Comparison of ENCODE assay signal across 15 cellular contexts in genomic region chr9:134488251-134488900, GRCh38.
DNase-seq lines count a peak whose midpoint lies in the region; ATAC-seq and TF ChIP-seq lines count a peak whose summit lies in the region.
"Had no signal": no experiment of that assay in that cellular context is flagged by ENCODE, and none has a peak within 500 bp of the region (broad histone marks: within the 10 kb centered on the region; RNA-seq: fewer than 3 reads in every experiment).

No MANE protein-coding gene starts in this region.

- H2AFZ ChIP-seq in IMR-90 (replicated peaks; ENCODE audit: low read length, poor library complexity) = peak overlapping the region; percentile 59

- no peak overlapping the region for H4K8ac ChIP-seq in IMR-90 (ENCODE audit: low read depth in 2 of 2, low read length in 2 of 2)

- POLR2A ChIA-PET in BJ (lab: Charles Lee) (interaction anchor here (0.6 to 0.7 kb wide), 2 partner anchors 8 to 183 kb away, joined by 3 to 6 read pairs; no protein-coding TSS in a partner anchor), IMR-90 (lab: Charles Lee; ENCODE audit: unreplicated experiment) (no interaction called here)

- no peaks in the 10 kb centered on the region for H3K27me3 Mint-ChIP-seq in neural crest cell (ENCODE audit: low read depth)
- no peaks in the 10 kb centered on the region for H3K27me3 Mint-ChIP-seq in activated T-helper 1 cell treated with anti-CD3 and anti-CD28 coated beads, Interleukin-12 subunit alpha, Interleukin-12 subunit beta, Interleukin-2, Interleukin-4 antibody, amounts not matched to agents 30 ng/mL and 10 ng/mL and 1 ng/mL, durations not matched to agents 14 hours and 24 hours and 36 hours (ENCODE audit: insufficient read depth)
- H3K27me3 Mint-ChIP-seq: stimulated activated naive CD8-positive, alpha-beta T cell treated with anti-CD3 and anti-CD28 coated beads, Interleukin-15, Interleukin-2, amounts not matched to agents 100 ng/mL and 50 ng/mL, for 24 hours had no signal

- H3K27ac Mint-ChIP-seq in neural crest cell (ENCODE audit: unreplicated experiment) = peak overlapping the region; percentile 60
- no peak overlapping the region for H3K27ac Mint-ChIP-seq in activated T-helper 1 cell treated with anti-CD3 and anti-CD28 coated beads, Interleukin-12 subunit alpha, Interleukin-12 subunit beta, Interleukin-2, Interleukin-4 antibody, amounts not matched to agents 30 ng/mL and 10 ng/mL and 1 ng/mL, durations not matched to agents 14 hours and 24 hours and 36 hours
- H3K27ac Mint-ChIP-seq: CD4-positive, alpha-beta T cell; stimulated activated naive CD8-positive, alpha-beta T cell treated with anti-CD3 and anti-CD28 coated beads, Interleukin-15, Interleukin-2, amounts not matched to agents 100 ng/mL and 50 ng/mL, for 24 hours had no signal

- no peak overlapping the region for H3K56ac ChIP-seq in IMR-90 (ENCODE audit: extremely low read depth, insufficient read depth, low read length)

- H3K4me1 Mint-ChIP-seq in neural crest cell = peaks cover 23% of the 10 kb centered on the region
- H3K4me1 Mint-ChIP-seq in activated T-helper 1 cell treated with anti-CD3 and anti-CD28 coated beads, Interleukin-12 subunit alpha, Interleukin-12 subunit beta, Interleukin-2, Interleukin-4 antibody, amounts not matched to agents 30 ng/mL and 10 ng/mL and 1 ng/mL, durations not matched to agents 14 hours and 24 hours and 36 hours (ENCODE audit: low read depth) = no peaks in the 10 kb centered on the region

- dilution Hi-C loops in IMR-90 (cut with HindIII; ENCODE audit: low sequenced_read_pairs, unreplicated experiment) = no loop called here

- no peaks in the 10 kb centered on the region for H3K79me1 ChIP-seq in IMR-90 (ENCODE audit: low read depth in 1 of 2, low read length in 2 of 2)

- no peaks in the 10 kb centered on the region for H4K20me1 ChIP-seq in IMR-90 (ENCODE audit: insufficient read depth, low read length)

- 0 out of 2 replicates have a peak overlapping the region, but pooled peaks have one; percentile 13 for H2BK120ac ChIP-seq in IMR-90 (ENCODE audit: low read depth, low read length)

- no peak overlapping the region for H4K91ac ChIP-seq in IMR-90 (ENCODE audit: insufficient read depth, low read depth, low read length)

- no peak for TF ChIP-seq CTCF in BJ (IDR thresholded peaks at IDR 0.05; ENCODE audit: insufficient read depth, low read depth, low read length)
- no peak for TF ChIP-seq CTCF in IMR-90 (conservative IDR thresholded peaks at IDR 0.05; ENCODE audit: low read depth, low read length)
- TF ChIP-seq CTCF in neural crest cell (conservative IDR thresholded peaks at IDR 0.05) = no peak

- intact Hi-C loops in IMR-90 (cut with micrococcal nuclease) = no loop called here
- intact Hi-C loops in activated T-helper 1 cell treated with anti-CD3 and anti-CD28 coated beads, Interleukin-12 subunit alpha, Interleukin-12 subunit beta, Interleukin-2, Interleukin-4 antibody, amounts not matched to agents 30 ng/mL and 10 ng/mL and 1 ng/mL, durations not matched to agents 14 hours and 24 hours and 36 hours (cut with micrococcal nuclease) = no loop called here

- no peak overlapping the region for H3K9ac ChIP-seq in IMR-90 (ENCODE audit: low read depth, low read length)

- no peaks in the 10 kb centered on the region for H3K36me3 Mint-ChIP-seq in neural crest cell (ENCODE audit: low read depth)
- no peaks in the 10 kb centered on the region for H3K36me3 Mint-ChIP-seq in activated T-helper 1 cell treated with anti-CD3 and anti-CD28 coated beads, Interleukin-12 subunit alpha, Interleukin-12 subunit beta, Interleukin-2, Interleukin-4 antibody, amounts not matched to agents 30 ng/mL and 10 ng/mL and 1 ng/mL, durations not matched to agents 14 hours and 24 hours and 36 hours (ENCODE audit: low read depth)

- no peak overlapping the region for H3K14ac ChIP-seq in IMR-90 (replicated peaks; ENCODE audit: low read depth, low read length)

- H3K27me3 ChIP-seq in BJ (ENCODE audit: control insufficient read depth, insufficient read depth, low read length) = no peaks in the 10 kb centered on the region
- H3K27me3 ChIP-seq in IMR-90 (ENCODE audit: control insufficient read depth, insufficient read depth, low read length) = peaks cover 5% of the 10 kb centered on the region

- no peak overlapping the region for H4K5ac ChIP-seq in IMR-90 (ENCODE audit: low read depth, low read length)

- H3K27ac ChIP-seq in IMR-90 (ENCODE audit: insufficient read depth, low read length) = no peak overlapping the region
- H3K27ac ChIP-seq: HL-60, prostate gland had no signal

- in situ Hi-C loops in IMR-90 (cut with MboI; ENCODE audit: low sequenced_read_pairs) = no loop called here

- no peak for TF ChIP-seq POLR2A in IMR-90 (IDR thresholded peaks at IDR 0.05; ENCODE audit: low read depth, low read length)

- no peaks in the 10 kb centered on the region for H3K9me3 Mint-ChIP-seq in neural crest cell
- no peaks in the 10 kb centered on the region for H3K9me3 Mint-ChIP-seq in activated T-helper 1 cell treated with anti-CD3 and anti-CD28 coated beads, Interleukin-12 subunit alpha, Interleukin-12 subunit beta, Interleukin-2, Interleukin-4 antibody, amounts not matched to agents 30 ng/mL and 10 ng/mL and 1 ng/mL, durations not matched to agents 14 hours and 24 hours and 36 hours
- H3K9me3 Mint-ChIP-seq: CD4-positive, alpha-beta T cell; stimulated activated naive CD8-positive, alpha-beta T cell treated with anti-CD3 and anti-CD28 coated beads, Interleukin-15, Interleukin-2, amounts not matched to agents 100 ng/mL and 50 ng/mL, for 24 hours had no signal

- no peak overlapping the region for H3K4ac ChIP-seq in IMR-90 (ENCODE audit: low read depth, low read length)

- H3K4me3 ChIP-seq in BJ (ENCODE audit: low read depth, low read length) (no peak overlapping the region), IMR-90 (ENCODE audit: insufficient read depth, low read depth, low read length) (no peak overlapping the region)
- H3K4me3 ChIP-seq: prostate gland had no signal

- ATAC-seq in IMR-90 (ENCODE audit: low read depth) (no peak), HG03097 (IDR thresholded peaks at IDR 0.05; ENCODE audit: low FRiP score, unreplicated experiment) (no peak), GM19023 (IDR thresholded peaks at IDR 0.05; ENCODE audit: unreplicated experiment) (no peak), HG02884 (IDR thresholded peaks at IDR 0.05; ENCODE audit: unreplicated experiment) (no peak)

- H3K23ac ChIP-seq in IMR-90 (ENCODE audit: low read depth, low read length) = no peak overlapping the region

- no peak overlapping the region for H3K18ac ChIP-seq in IMR-90 (ENCODE audit: low read depth, low read length)

- no peak overlapping the region for H2AK5ac ChIP-seq in IMR-90 (ENCODE audit: low read depth, low read length)

- H3K36me3 ChIP-seq in BJ (ENCODE audit: control insufficient read depth, insufficient read depth, low read length) (no peaks in the 10 kb centered on the region), IMR-90 (ENCODE audit: control insufficient read depth, insufficient read depth, low read length) (no peaks in the 10 kb centered on the region)
- H3K36me3 ChIP-seq: prostate gland had no signal

- H3K4me3 Mint-ChIP-seq in neural crest cell = no peak overlapping the region
- no peak overlapping the region for H3K4me3 Mint-ChIP-seq in activated T-helper 1 cell treated with anti-CD3 and anti-CD28 coated beads, Interleukin-12 subunit alpha, Interleukin-12 subunit beta, Interleukin-2, Interleukin-4 antibody, amounts not matched to agents 30 ng/mL and 10 ng/mL and 1 ng/mL, durations not matched to agents 14 hours and 24 hours and 36 hours
- H3K4me3 Mint-ChIP-seq: CD4-positive, alpha-beta T cell; stimulated activated naive CD8-positive, alpha-beta T cell treated with anti-CD3 and anti-CD28 coated beads, Interleukin-15, Interleukin-2, amounts not matched to agents 100 ng/mL and 50 ng/mL, for 24 hours had no signal

- no peaks in the 10 kb centered on the region for H3K9me1 ChIP-seq in IMR-90 (ENCODE audit: insufficient read depth, low read length)

- no peak overlapping the region for H3K4me2 ChIP-seq in IMR-90 (ENCODE audit: low read depth, low read length)

- no peak overlapping the region for H2AK9ac ChIP-seq in IMR-90 (replicated peaks; ENCODE audit: low read depth, low read length, poor library complexity)

- peak; percentile 37 for DNase-seq in BJ (ENCODE audit: low read depth)
- DNase-seq in IMR-90 = no peak
- DNase-seq in fibroblast of peridontal ligament (ENCODE audit: extremely low read depth) = peak; percentile 35
- no peak for DNase-seq in neural crest cell (ENCODE audit: low read depth, low spot score)
- DNase-seq in activated T-helper 1 cell treated with anti-CD3 and anti-CD28 coated beads, Interleukin-12 subunit alpha, Interleukin-12 subunit beta, Interleukin-2, Interleukin-4 antibody, amounts not matched to agents 30 ng/mL and 10 ng/mL and 1 ng/mL, durations not matched to agents 14 hours and 24 hours and 36 hours (ENCODE audit: low spot score) = no peak
- DNase-seq: effector CD8-positive, alpha-beta T cell; MM.1S; NCI-H226 had no signal

- peaks cover 14% of the 10 kb centered on the region; the same call in 1 of the 2 replicates for H3K4me1 ChIP-seq in IMR-90 (ENCODE audit: control insufficient read depth, insufficient read depth, low read length)
- H3K4me1 ChIP-seq: prostate gland had no signal

- 76% methylated on average over 17 of the region's 24 CpGs; no CpG with 5 or more reads in 1 of the 2 experiments for WGBS in IMR-90 (ENCODE audit: extremely low coverage in 2 of 2, insufficient read length in 1 of 2), 2 experiments

- no peak overlapping the region for H2BK5ac ChIP-seq in IMR-90 (ENCODE audit: low read depth, low read length, poor library complexity, severe bottlenecking)

- TF ChIP-seq RAD21 in IMR-90 (IDR thresholded peaks at IDR 0.05; ENCODE audit: low read length) = no peak

- H3K9me3 ChIP-seq in IMR-90 (ENCODE audit: control insufficient read depth, insufficient read depth, low read length) = no peaks in the 10 kb centered on the region
- H3K9me3 ChIP-seq: prostate gland had no signal

- no peak overlapping the region; the same call in 2 of the 3 replicates for H2BK15ac ChIP-seq in IMR-90 (ENCODE audit: low read depth, low read length)

- H2BK20ac ChIP-seq in IMR-90 (ENCODE audit: low read depth, low read length) = 0 out of 2 replicates have a peak overlapping the region, but pooled peaks have one; percentile 12

- no TSS peak for BruUV-seq in IMR-90 (replicated peaks; lab: Mats Ljungman, UMichigan)

- CTCF ChIA-PET in BJ (lab: Yijun Ruan, JAX) = interaction anchor here (0.9 kb wide), 1 partner anchor 14 kb away, joined by 3 read pairs; no protein-coding TSS in a partner anchor
- CTCF ChIA-PET in IMR-90 (lab: Yijun Ruan, JAX) = interaction anchor here (1.1 kb wide), 1 partner anchor 15 kb away, joined by 3 read pairs; no protein-coding TSS in a partner anchor

TF ChIP-seq in IMR-90, 13 proteins besides CTCF, POLR2A, EP300 and RAD21 (continues in another document):
- TF ChIP-seq CEBPB (IDR thresholded peaks at IDR 0.05; ENCODE audit: low read depth, low read length) (no peak), MAFK (IDR thresholded peaks at IDR 0.05; ENCODE audit: low read depth, low read length) (no peak), RCOR1 (IDR thresholded peaks at IDR 0.05; ENCODE audit: insufficient replicate concordance, low read length) (no peak), MXI1 (IDR thresholded peaks at IDR 0.05; ENCODE audit: borderline replicate concordance, low read depth, low read length) (no peak)

Comparison
In these comparisons a context has a peak if more than half of its experiments do, and no peak if none do; other contexts are left out.
1. DNase-seq: peak in BJ (single experiment) and fibroblast of peridontal ligament (single experiment); none in IMR-90 (single experiment), neural crest cell (single experiment) and activated T-helper 1 cell treated with anti-CD3 and anti-CD28 coated beads, Interleukin-12 subunit alpha, Interleukin-12 subunit beta, Interleukin-2, Interleukin-4 antibody, amounts not matched to agents 30 ng/mL and 10 ng/mL and 1 ng/mL, durations not matched to agents 14 hours and 24 hours and 36 hours (single experiment).